8 cellular contexts compared by ENCODE assay signal in the genomic region with DNA sequence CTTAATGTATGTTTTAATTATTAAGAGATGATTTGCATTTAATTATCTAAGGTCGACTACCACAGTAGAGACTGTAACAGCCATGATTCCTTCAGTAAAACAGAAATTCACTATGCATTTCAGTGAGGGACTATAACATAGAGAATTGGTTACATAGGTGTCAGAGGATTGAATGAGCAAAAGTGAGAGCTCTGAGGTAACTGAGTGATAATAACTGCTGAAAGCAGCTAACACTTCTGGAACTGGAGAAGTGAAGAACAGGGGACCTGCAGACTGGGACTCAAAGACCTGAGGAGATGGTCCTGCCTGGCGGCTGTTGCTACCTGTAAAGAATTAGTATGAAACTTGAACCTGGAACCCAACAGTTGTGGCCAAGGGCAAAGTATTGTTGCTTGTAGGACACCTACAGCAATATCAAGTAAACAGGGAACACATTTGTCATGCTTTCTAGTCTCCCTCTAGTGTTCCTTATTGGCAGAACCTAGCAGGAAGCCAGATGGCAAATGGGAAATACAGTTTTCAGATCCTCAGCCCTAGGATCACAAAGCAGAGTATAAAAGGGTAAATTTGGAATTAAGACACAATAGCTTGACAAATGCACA.
A peak's percentile ranks its signal among the peaks of the same experiment; 100 is the strongest.
DNase-seq lines count a peak whose midpoint lies in the region; ATAC-seq and TF ChIP-seq lines count a peak whose summit lies in the region.

No MANE protein-coding gene starts in this region.

- no peaks in the 10 kb centered on the region for H3K4me1 ChIP-seq in Peyer's patch

- H3K9me3 ChIP-seq in Peyer's patch, result no peaks in the 10 kb centered on the region

- TF ChIP-seq CTCF in RWPE1 (conservative IDR thresholded peaks at IDR 0.05; ENCODE audit: low read depth), result peak; percentile 57
- peak; percentile 72 for TF ChIP-seq CTCF in fibroblast of villous mesenchyme (IDR thresholded peaks at IDR 0.05; ENCODE audit: insufficient read depth, low read depth, low read length)
- peak in 3 of 6 experiments; percentile 58 to 63 (median 59) for TF ChIP-seq CTCF in Peyer's patch (IDR thresholded peaks at IDR 0.05)

- TF ChIP-seq POLR2A in Peyer's patch (IDR thresholded peaks at IDR 0.05), result no peak

- no peak overlapping the region for H3K4me3 ChIP-seq in Jurkat, Clone E6-1 (ENCODE audit: low read length)
- H3K4me3 ChIP-seq in fibroblast of villous mesenchyme (ENCODE audit: low read depth, low read length) (no peak overlapping the region), skeletal muscle cell (ENCODE audit: low read depth, low read length) (no peak overlapping the region), Peyer's patch (no peak overlapping the region)

- DNase-seq in GM03348 (ENCODE audit: low spot score), result peak; percentile 33
- DNase-seq in Jurkat, Clone E6-1 (ENCODE audit: low read depth, low spot score), result peak; percentile 50
- peak; percentile 45 for DNase-seq in RWPE1 (ENCODE audit: low spot score)
- peak; percentile 43 for DNase-seq in fibroblast of villous mesenchyme (ENCODE audit: low read depth)
- peak; percentile 1 for DNase-seq in skeletal muscle cell (ENCODE audit: low read depth)
- DNase-seq in Peyer's patch, result no peak

- POLR2A ChIA-PET in RWPE1 (lab: Yijun Ruan, JAX; ENCODE audit: low non-redundant PET), result no interaction called here

- H3K27ac ChIP-seq in RWPE1 (no peak overlapping the region), Peyer's patch (no peak overlapping the region)

- ATAC-seq in GM21723 (IDR thresholded peaks at IDR 0.05; ENCODE audit: unreplicated experiment) (peak; percentile 86), GM19324 (IDR thresholded peaks at IDR 0.05; ENCODE audit: low FRiP score, unreplicated experiment) (no peak)

- H3K36me3 ChIP-seq in Peyer's patch, result no peaks in the 10 kb centered on the region

- CTCF ChIA-PET in RWPE1 (lab: Yijun Ruan, JAX), result interaction anchor here (0.6 to 1.0 kb wide), 5 partner anchors 31 to 1510 kb away, joined by 3 to 5 read pairs (median 3); no protein-coding TSS in a partner anchor

- no peaks in the 10 kb centered on the region for H3K27me3 ChIP-seq in Peyer's patch

Comparison
In these comparisons a context has a peak if more than half of its experiments do, and no peak if none do; other contexts are left out.
1. DNase-seq: peak in GM03348 (single experiment), Jurkat, Clone E6-1 (single experiment), RWPE1 (single experiment), fibroblast of villous mesenchyme (single experiment) and skeletal muscle cell (single experiment); none in Peyer's patch (0 of 3).